23 cellular contexts compared by ENCODE assay signal in the genomic region with DNA sequence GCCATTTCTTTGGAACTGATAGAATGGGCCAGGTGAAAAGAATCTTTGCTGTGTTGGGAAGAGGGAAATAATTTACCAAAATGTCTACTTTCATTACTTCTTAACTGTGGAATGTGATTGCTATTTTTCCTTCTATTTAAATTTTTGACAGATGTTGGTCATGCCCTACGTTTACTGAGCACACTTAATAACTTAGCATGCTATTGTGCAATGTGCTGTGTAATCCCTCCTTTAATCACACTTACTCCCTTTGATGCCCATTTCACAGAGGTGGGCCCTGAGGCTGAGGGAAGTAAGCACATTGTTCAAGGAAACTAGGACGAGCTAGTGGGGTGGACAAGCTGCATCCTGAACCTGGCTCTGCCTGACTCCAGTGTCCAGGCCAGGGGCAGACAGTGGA. TPM values are rescaled to one million over a fixed set of nuclear protein-coding genes. Genes with fewer than 3 reads are reported as not detected.
DNase-seq lines count a peak whose midpoint lies in the region; ATAC-seq, FAIRE-seq and TF ChIP-seq lines count a peak whose summit lies in the region.
"Had no signal": no experiment of that assay in that cellular context is flagged by ENCODE, and none has a peak within 500 bp of the region (broad histone marks: within the 10 kb centered on the region; RNA-seq: fewer than 3 reads in every experiment).

No MANE protein-coding gene starts in this region.

- H3K4me3 Mint-ChIP-seq in naive thymus-derived CD8-positive, alpha-beta T cell: no peak overlapping the region
- H3K4me3 Mint-ChIP-seq: H9, IgD-negative memory B cell had no signal

- WGBS in IMR-90 (ENCODE audit: extremely low coverage in 2 of 2, insufficient read length in 1 of 2), 2 experiments: no CpG with 5 or more reads among the region's 2 CpGs

- H2AK5ac ChIP-seq in IMR-90 (ENCODE audit: low read depth, low read length): no peak overlapping the region

- no peaks in the 10 kb centered on the region for H3K9me3 Mint-ChIP-seq in naive thymus-derived CD8-positive, alpha-beta T cell
- H3K9me3 Mint-ChIP-seq: H9, IgD-negative memory B cell had no signal

- H3K4ac ChIP-seq in IMR-90 (ENCODE audit: low read depth, low read length): no peak overlapping the region

- no peaks in the 10 kb centered on the region for H4K20me1 ChIP-seq in IMR-90 (ENCODE audit: insufficient read depth, low read length)

- no peak for FAIRE-seq in bronchial epithelial cell (lab: Jason Lieb, UNC)
- FAIRE-seq: A204.1 had no signal

- no peak overlapping the region for H3K4me2 ChIP-seq in IMR-90 (ENCODE audit: low read depth, low read length)
- H3K4me2 ChIP-seq: BLaER1 treated with 17β-estradiol and CSF1 and Interleukin-3, amounts not matched to agents 10 nM and 100 nM had no signal

- H2BK120ac ChIP-seq in IMR-90 (ENCODE audit: low read depth, low read length): no peak overlapping the region

- no peak overlapping the region for H2BK5ac ChIP-seq in IMR-90 (ENCODE audit: low read depth, low read length, poor library complexity, severe bottlenecking)

- no peak overlapping the region for H3K56ac ChIP-seq in IMR-90 (ENCODE audit: extremely low read depth, insufficient read depth, low read length)

- in situ Hi-C loops in IMR-90 (cut with MboI; ENCODE audit: low sequenced_read_pairs): no loop called here

- H3K36me3 ChIP-seq in IMR-90 (ENCODE audit: control insufficient read depth, insufficient read depth, low read length): no peaks in the 10 kb centered on the region
- no peaks in the 10 kb centered on the region for H3K36me3 ChIP-seq in bronchial epithelial cell (ENCODE audit: control insufficient read depth, insufficient read depth, low read length)
- H3K36me3 ChIP-seq: MG63 had no signal

- H3K27me3 Mint-ChIP-seq in naive thymus-derived CD8-positive, alpha-beta T cell: no peaks in the 10 kb centered on the region
- H3K27me3 Mint-ChIP-seq: IgD-negative memory B cell had no signal

- H3K4me1 ChIP-seq in IMR-90 (ENCODE audit: control insufficient read depth, insufficient read depth, low read length): no peaks in the 10 kb centered on the region
- H3K4me1 ChIP-seq: BLaER1 treated with 17β-estradiol and CSF1 and Interleukin-3, amounts not matched to agents 10 nM and 100 nM had no signal

- ATAC-seq in IMR-90 (ENCODE audit: low read depth) (no peak), omental fat pad (ENCODE audit: low FRiP score) (peak; percentile 31)
- ATAC-seq in naive thymus-derived CD8-positive, alpha-beta T cell: no peak

- H3K27ac Mint-ChIP-seq in naive thymus-derived CD8-positive, alpha-beta T cell: peak overlapping the region in 1 of 10 donors; percentile 32
- H3K27ac Mint-ChIP-seq: IgD-negative memory B cell had no signal

- DNase-seq in AG20443 (ENCODE audit: low spot score): peak; percentile 32
- no peak for DNase-seq in IMR-90
- peak; percentile 11 for DNase-seq in bronchial epithelial cell (ENCODE audit: low read depth)
- DNase-seq in omental fat pad (ENCODE audit: low spot score): no peak
- no peak for DNase-seq in mesenteric fat pad (ENCODE audit: low spot score)
- DNase-seq in erythroblast (lab: John Stamatoyannopoulos, UW): no peak
- DNase-seq in naive thymus-derived CD8-positive, alpha-beta T cell: no peak
- no peak for DNase-seq in stimulated activated CD4-positive, alpha-beta T cell treated with anti-CD3 and anti-CD28 coated beads, Interleukin-4, amount 100 ng/mL, for 24 hours
- DNase-seq: DMS79; H9; Karpas-422; MG63; NCI-H1092; NCI-H146; NCI-H2081; NCI-H446 treated with DMSO at 0.1 percent for 48 hours; NK-92 treated with Interleukin-12 subunit alpha and Interleukin-12 subunit beta, amount 100 ng/mL, for 24 hours; Right ventricle myocardium superior had no signal

- H3K18ac ChIP-seq in IMR-90 (ENCODE audit: low read depth, low read length): no peak overlapping the region

- TF ChIP-seq RAD21 in IMR-90 (IDR thresholded peaks at IDR 0.05; ENCODE audit: low read length): no peak

- no peaks in the 10 kb centered on the region for H3K79me1 ChIP-seq in IMR-90 (ENCODE audit: low read depth in 1 of 2, low read length in 2 of 2)

- H2AK9ac ChIP-seq in IMR-90 (replicated peaks; ENCODE audit: low read depth, low read length, poor library complexity): no peak overlapping the region

- H3K4me1 Mint-ChIP-seq in naive thymus-derived CD8-positive, alpha-beta T cell: peaks cover 0 to 6% (median 0%) of the 10 kb centered on the region in 4 donors
- H3K4me1 Mint-ChIP-seq: H9, IgD-negative memory B cell had no signal

- no peak overlapping the region for H2BK20ac ChIP-seq in IMR-90 (ENCODE audit: low read depth, low read length)

- no peaks in the 10 kb centered on the region for H3K9me1 ChIP-seq in IMR-90 (ENCODE audit: insufficient read depth, low read length)

- H4K8ac ChIP-seq in IMR-90 (ENCODE audit: low read depth in 2 of 2, low read length in 2 of 2): no peak overlapping the region

- intact Hi-C loops in IMR-90 (cut with micrococcal nuclease): no loop called here

- no peaks in the 10 kb centered on the region for H3K9me3 ChIP-seq in IMR-90 (ENCODE audit: control insufficient read depth, insufficient read depth, low read length)
- H3K9me3 ChIP-seq: BLaER1 treated with 17β-estradiol and CSF1 and Interleukin-3, amounts not matched to agents 10 nM and 100 nM; MG63 had no signal

- CTCF ChIA-PET in IMR-90 (lab: Yijun Ruan, JAX): no interaction called here

- no peak overlapping the region for H2AFZ ChIP-seq in IMR-90 (replicated peaks; ENCODE audit: low read length, poor library complexity)

- no peak overlapping the region for H4K91ac ChIP-seq in IMR-90 (ENCODE audit: insufficient read depth, low read depth, low read length)

- no peak overlapping the region for H3K27ac ChIP-seq in IMR-90 (ENCODE audit: insufficient read depth, low read length)
- H3K27ac ChIP-seq: BLaER1 treated with 17β-estradiol and CSF1 and Interleukin-3, amounts not matched to agents 10 nM and 100 nM; HL-60 had no signal

- H3K36me3 Mint-ChIP-seq in naive thymus-derived CD8-positive, alpha-beta T cell: peaks cover 15 to 93% (median 53%) of the 10 kb centered on the region in 3 donors

- no peak overlapping the region for H4K5ac ChIP-seq in IMR-90 (ENCODE audit: low read depth, low read length)

- H3K4me3 ChIP-seq in IMR-90 (ENCODE audit: insufficient read depth, low read depth, low read length) (no peak overlapping the region), bronchial epithelial cell (ENCODE audit: low read depth, low read length) (no peak overlapping the region)
- H3K4me3 ChIP-seq: BLaER1 treated with 17β-estradiol and CSF1 and Interleukin-3, amounts not matched to agents 10 nM and 100 nM; MG63 had no signal

- BruUV-seq in IMR-90 (replicated peaks; lab: Mats Ljungman, UMichigan): no TSS peak

- H2BK15ac ChIP-seq in IMR-90 (ENCODE audit: low read depth, low read length): no peak overlapping the region

- H3K27me3 ChIP-seq in IMR-90 (ENCODE audit: control insufficient read depth, insufficient read depth, low read length) (peaks cover 4% of the 10 kb centered on the region), bronchial epithelial cell (ENCODE audit: control insufficient read depth, insufficient read depth, low read length) (no peaks in the 10 kb centered on the region)
- H3K27me3 ChIP-seq: BLaER1 treated with 17β-estradiol and CSF1 and Interleukin-3, amounts not matched to agents 10 nM and 100 nM had no signal

- dilution Hi-C loops in IMR-90 (cut with HindIII; ENCODE audit: low sequenced_read_pairs, unreplicated experiment): no loop called here

- no peak overlapping the region for H3K9ac ChIP-seq in IMR-90 (ENCODE audit: low read depth, low read length)
- H3K9ac ChIP-seq: BLaER1 treated with 17β-estradiol and CSF1 and Interleukin-3, amounts not matched to agents 10 nM and 100 nM had no signal

- H3K23ac ChIP-seq in IMR-90 (ENCODE audit: low read depth, low read length): no peak overlapping the region

- TF ChIP-seq POLR2A in IMR-90 (IDR thresholded peaks at IDR 0.05; ENCODE audit: low read depth, low read length) (no peak), erythroblast (IDR thresholded peaks at IDR 0.05; ENCODE audit: low read length) (no peak)

- POLR2A ChIA-PET in IMR-90 (lab: Charles Lee; ENCODE audit: unreplicated experiment): no interaction called here
- POLR2A ChIA-PET in naive thymus-derived CD8-positive, alpha-beta T cell (lab: Charles Lee): no interaction called here

- H3K14ac ChIP-seq in IMR-90 (replicated peaks; ENCODE audit: low read depth, low read length): no peak overlapping the region

- no peak for TF ChIP-seq CTCF in IMR-90 (conservative IDR thresholded peaks at IDR 0.05; ENCODE audit: low read depth, low read length)
- no peak for TF ChIP-seq CTCF in bronchial epithelial cell (IDR thresholded peaks at IDR 0.05; ENCODE audit: insufficient read depth, low read length, severe bottlenecking)
- no peak for TF ChIP-seq CTCF in omental fat pad (IDR thresholded peaks at IDR 0.05)

TF ChIP-seq in IMR-90, 13 proteins besides CTCF, POLR2A, EP300 and RAD21:
- no peak for TF ChIP-seq CHD1 (IDR thresholded peaks at IDR 0.05; ENCODE audit: low read depth, low read length)
- peak; percentile 76 for TF ChIP-seq CEBPB (IDR thresholded peaks at IDR 0.05; ENCODE audit: low read depth, low read length)

RNA-seq across cellular contexts. Expression of a gene that starts 47.8 kb away (rescaled TPM):
- total RNA-seq in IMR-90 (2012; rRNA removed) (33.5 and 43.6 TPM in 2 replicates), bronchial epithelial cell (0.53 TPM in 1 of 2 replicates, not detected in the other), omental fat pad (1 to 10 TPM; 1.4 to 8.4 (median 5.4) TPM), mesenteric fat pad (0.84 TPM)
- polyA plus RNA-seq in IMR-90 (2012; rRNA removed): 9.1 TPM in 2 replicates
- polyA plus RNA-seq in IMR-90 (2012; cell fraction: cytosol; rRNA removed): 2.8 TPM in 2 replicates
- 3.5 and 8.2 TPM in 2 replicates for polyA plus RNA-seq in IMR-90 (2012; cell fraction: nucleus; rRNA removed; ENCODE audit: low replicate concordance)
- total RNA-seq in naive thymus-derived CD8-positive, alpha-beta T cell: not detected
- under 1 TPM in 1 of 3 donors, not detected in 2; 0.05 TPM for polyA plus RNA-seq in naive thymus-derived CD8-positive, alpha-beta T cell
- total RNA-seq: H9, OCI-LY7 had no signal
- polyA plus RNA-seq: IgD-negative memory B cell had no signal

Comparison
In these comparisons a context has a peak if more than half of its experiments do, and no peak if none do; other contexts are left out.
1. DNase-seq: peak in AG20443 (single experiment) and bronchial epithelial cell (single experiment); none in IMR-90 (single experiment), omental fat pad (single experiment), mesenteric fat pad (single experiment), erythroblast (0 of 2), naive thymus-derived CD8-positive, alpha-beta T cell (0 of 10) and stimulated activated CD4-positive, alpha-beta T cell treated with anti-CD3 and anti-CD28 coated beads, Interleukin-4, amount 100 ng/mL, for 24 hours (single experiment).